Comparison of ENCODE assay signal across 9 cellular contexts in the genomic region with DNA sequence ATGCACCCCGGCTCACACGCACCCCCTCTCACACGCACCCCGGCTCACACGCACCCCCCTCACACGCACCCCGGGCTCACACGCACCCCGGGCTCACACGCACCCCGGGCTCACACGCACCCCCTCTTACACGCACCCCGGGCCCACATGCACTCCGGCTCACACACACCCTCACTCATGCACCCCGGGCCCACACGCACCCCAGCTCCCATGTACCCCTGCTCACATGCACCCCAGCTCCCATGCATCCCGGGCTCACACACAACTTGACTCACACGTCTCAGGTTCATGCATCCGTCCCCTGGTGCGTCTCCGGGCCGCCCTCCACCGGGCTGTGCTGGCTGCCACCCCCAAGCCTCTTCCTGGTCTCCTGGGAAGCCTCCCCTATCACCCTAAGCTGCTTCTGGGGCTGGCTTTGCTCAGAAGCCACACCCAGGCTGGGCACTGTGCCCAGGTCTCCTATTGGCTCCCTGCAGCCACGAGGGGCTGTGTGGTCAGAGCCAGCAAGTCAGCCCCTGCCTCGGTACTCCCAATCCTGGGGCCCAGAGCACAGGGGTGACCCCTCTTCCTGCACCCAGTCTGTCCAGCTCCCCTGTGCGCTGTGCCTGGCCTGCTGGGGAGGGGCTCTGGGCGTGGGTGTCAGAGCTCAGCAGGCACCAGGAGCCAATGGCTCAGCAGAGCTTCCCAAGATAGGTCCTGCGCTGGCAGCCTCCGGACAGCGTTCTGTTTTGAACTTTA. TPM values are rescaled to one million over a fixed set of nuclear protein-coding genes. Genes with fewer than 3 reads are reported as not detected.
DNase-seq lines count a peak whose midpoint lies in the region; ATAC-seq and FAIRE-seq lines count a peak whose summit lies in the region.
"Had no signal": no experiment of that assay in that cellular context is flagged by ENCODE, and none has a peak within 500 bp of the region (broad histone marks: within the 10 kb centered on the region; RNA-seq: fewer than 3 reads in every experiment).

No MANE protein-coding gene starts in this region.

- CTCF ChIA-PET in activated naive CD4-positive, alpha-beta T cell treated with anti-CD3 and anti-CD28 coated beads, Interleukin-2, amount 10 ng/mL, durations not matched to agents 7 days and 5 days (lab: Charles Lee) = no interaction called here

- H3K9me3 Mint-ChIP-seq in activated naive CD4-positive, alpha-beta T cell treated with anti-CD3 and anti-CD28 coated beads, Interleukin-2, amount 10 ng/mL, durations not matched to agents 7 days and 5 days = no peaks in the 10 kb centered on the region
- H3K9me3 Mint-ChIP-seq in activated T-cell treated with anti-CD3 and anti-CD28 coated beads, Interleukin-2, amount 50 U/mL, for 4 hours = no peaks in the 10 kb centered on the region
- H3K9me3 Mint-ChIP-seq: CD4-positive, CD25-positive, alpha-beta regulatory T cell had no signal

- no peak for FAIRE-seq in small intestine (lab: Jason Lieb, UNC)

- H3K27me3 ChIP-seq in small intestine (ENCODE audit: control insufficient read depth in 2 of 2, insufficient read depth in 2 of 2, low read length in 2 of 2) = no peaks in the 10 kb centered on the region

- H3K36me3 Mint-ChIP-seq in T-helper 17 cell (ENCODE audit: low read depth) = no peaks in the 10 kb centered on the region
- no peaks in the 10 kb centered on the region for H3K36me3 Mint-ChIP-seq in activated naive CD4-positive, alpha-beta T cell treated with anti-CD3 and anti-CD28 coated beads, Interleukin-2, amount 10 ng/mL, durations not matched to agents 7 days and 5 days
- H3K36me3 Mint-ChIP-seq in activated T-cell treated with anti-CD3 and anti-CD28 coated beads, Interleukin-2, amount 50 U/mL, for 4 hours (ENCODE audit: insufficient read depth) = no peaks in the 10 kb centered on the region
- H3K36me3 Mint-ChIP-seq: CD4-positive, CD25-positive, alpha-beta regulatory T cell had no signal

- WGBS in small intestine, 3 donors = 36 to 61% (median 41%) methylated on average over 20 to 31 of the region's 31 CpGs

- no peak overlapping the region for H3K4me3 ChIP-seq in small intestine (ENCODE audit: low read depth in 1 of 2, low read length in 2 of 2)

- intact Hi-C loops in head of caudate nucleus (cut with DNase I) = loop anchor here (10.0 kb wide), 1 partner anchor 195 kb away; no protein-coding TSS in a partner anchor

- ATAC-seq in T-helper 17 cell = no peak
- no peak for ATAC-seq in HG03442 (IDR thresholded peaks at IDR 0.05; ENCODE audit: unreplicated experiment)
- no peak for ATAC-seq in activated T-cell treated with anti-CD3 and anti-CD28 coated beads, Interleukin-2, amount 50 U/mL, for 4 hours

- H3K27ac Mint-ChIP-seq in T-helper 17 cell = no peak overlapping the region
- no peak overlapping the region for H3K27ac Mint-ChIP-seq in activated naive CD4-positive, alpha-beta T cell treated with anti-CD3 and anti-CD28 coated beads, Interleukin-2, amount 10 ng/mL, durations not matched to agents 7 days and 5 days
- H3K27ac Mint-ChIP-seq: CD4-positive, CD25-positive, alpha-beta regulatory T cell had no signal

- DNase-seq in NCI-H2029 (lab: John Stamatoyannopoulos, UW) = peak; percentile 77
- DNase-seq in NCI-H2029 treated with DMSO at 0.1 percent for 48 hours (lab: John Stamatoyannopoulos, UW) = no peak
- no peak for DNase-seq in T-helper 17 cell
- peak in 40 of 42 donors; percentile 33 to 89 (median 65) for DNase-seq in head of caudate nucleus
- DNase-seq in small intestine = peak; percentile 68
- DNase-seq in activated naive CD4-positive, alpha-beta T cell treated with anti-CD3 and anti-CD28 coated beads, Interleukin-2, amount 10 ng/mL, durations not matched to agents 7 days and 5 days = no peak
- DNase-seq in activated T-cell treated with anti-CD3 and anti-CD28 coated beads, Interleukin-2, amount 50 U/mL, for 4 hours = no peak
- DNase-seq: CD4-positive, CD25-positive, alpha-beta regulatory T cell had no signal

- no peaks in the 10 kb centered on the region for H3K4me1 Mint-ChIP-seq in T-helper 17 cell
- H3K4me1 Mint-ChIP-seq in activated naive CD4-positive, alpha-beta T cell treated with anti-CD3 and anti-CD28 coated beads, Interleukin-2, amount 10 ng/mL, durations not matched to agents 7 days and 5 days = no peaks in the 10 kb centered on the region
- H3K4me1 Mint-ChIP-seq in activated T-cell treated with anti-CD3 and anti-CD28 coated beads, Interleukin-2, amount 50 U/mL, for 4 hours (ENCODE audit: low read depth) = peaks cover 4% of the 10 kb centered on the region
- H3K4me1 Mint-ChIP-seq: CD4-positive, CD25-positive, alpha-beta regulatory T cell had no signal

- no peak overlapping the region for H3K27ac ChIP-seq in small intestine (ENCODE audit: low read depth in 1 of 2, low read length in 1 of 2)

- no peaks in the 10 kb centered on the region for H3K27me3 Mint-ChIP-seq in T-helper 17 cell
- no peaks in the 10 kb centered on the region for H3K27me3 Mint-ChIP-seq in activated naive CD4-positive, alpha-beta T cell treated with anti-CD3 and anti-CD28 coated beads, Interleukin-2, amount 10 ng/mL, durations not matched to agents 7 days and 5 days
- H3K27me3 Mint-ChIP-seq in activated T-cell treated with anti-CD3 and anti-CD28 coated beads, Interleukin-2, amount 50 U/mL, for 4 hours (ENCODE audit: low read depth) = no peaks in the 10 kb centered on the region

- H3K36me3 ChIP-seq in small intestine (ENCODE audit: control insufficient read depth in 2 of 2, insufficient read depth in 2 of 2, low read length in 2 of 2) = no peaks in the 10 kb centered on the region

- H3K4me3 Mint-ChIP-seq in T-helper 17 cell = peak overlapping the region; percentile 31
- H3K4me3 Mint-ChIP-seq in activated naive CD4-positive, alpha-beta T cell treated with anti-CD3 and anti-CD28 coated beads, Interleukin-2, amount 10 ng/mL, durations not matched to agents 7 days and 5 days = no peak overlapping the region
- no peak overlapping the region for H3K4me3 Mint-ChIP-seq in activated T-cell treated with anti-CD3 and anti-CD28 coated beads, Interleukin-2, amount 50 U/mL, for 4 hours
- H3K4me3 Mint-ChIP-seq: CD4-positive, CD25-positive, alpha-beta regulatory T cell had no signal

- H3K4me1 ChIP-seq in small intestine (ENCODE audit: control insufficient read depth in 2 of 2, insufficient read depth in 1 of 2, low read depth in 1 of 2, low read length in 1 of 2) = no peaks in the 10 kb centered on the region

- H3K9me3 ChIP-seq in T-helper 17 cell (ENCODE audit: control insufficient read depth, low read length, poor library complexity, severe bottlenecking) (no peaks in the 10 kb centered on the region), small intestine (ENCODE audit: control insufficient read depth, low read depth) (no peaks in the 10 kb centered on the region)

RNA-seq across cellular contexts. Expression of a gene that starts 16.9 kb away (rescaled TPM):
- 1 to 10 TPM; 2.1 to 3.0 TPM for total RNA-seq in T-helper 17 cell
- polyA plus RNA-seq in small intestine = 10 to 100 TPM in 1 of 3 donors, 1 to 10 TPM in 2; 5.1 to 53.3 (median 7.3) TPM
- 1 to 10 TPM; 4.6 to 6.0 (median 5.7) TPM for total RNA-seq in activated T-cell treated with anti-CD3 and anti-CD28 coated beads, Interleukin-2, amount 50 U/mL, for 4 hours

RNA-seq across cellular contexts. Expression of a gene that starts 17.2 kb away (rescaled TPM):
- 10 to 100 TPM; 38.5 to 40.5 TPM for total RNA-seq in T-helper 17 cell
- 100 to 1,000 TPM; 124 to 140 (median 139) TPM for polyA plus RNA-seq in small intestine
- 100 to 1,000 TPM; 167 to 183 (median 174) TPM for total RNA-seq in activated T-cell treated with anti-CD3 and anti-CD28 coated beads, Interleukin-2, amount 50 U/mL, for 4 hours

RNA-seq across cellular contexts. Expression of a gene that starts 26.8 kb away (rescaled TPM):
- 10 to 100 TPM; 54.9 to 67.3 TPM for total RNA-seq in T-helper 17 cell
- polyA plus RNA-seq in small intestine = 100 to 1,000 TPM; 187 to 359 (median 242) TPM
- 10 to 100 TPM; 33.5 to 39.2 (median 35.6) TPM for total RNA-seq in activated T-cell treated with anti-CD3 and anti-CD28 coated beads, Interleukin-2, amount 50 U/mL, for 4 hours

RNA-seq across cellular contexts. Expression of a gene that starts 31.8 kb away (rescaled TPM):
- total RNA-seq in T-helper 17 cell = 1 to 10 TPM in 1 of 2 donors, under 1 TPM in 1; 0.47 to 1.0 TPM
- 10 to 100 TPM; 47.3 to 88.8 (median 83.0) TPM for polyA plus RNA-seq in small intestine
- under 1 TPM; 0.18 to 0.30 (median 0.28) TPM for total RNA-seq in activated T-cell treated with anti-CD3 and anti-CD28 coated beads, Interleukin-2, amount 50 U/mL, for 4 hours

RNA-seq across cellular contexts. Expression of a gene that starts 40.8 kb away (rescaled TPM):
- total RNA-seq in T-helper 17 cell = 100 to 1,000 TPM; 178 to 182 TPM
- 100 to 1,000 TPM in 2 of 3 donors, 10 to 100 TPM in 1; 66.2 to 250 (median 190) TPM for polyA plus RNA-seq in small intestine
- total RNA-seq in activated T-cell treated with anti-CD3 and anti-CD28 coated beads, Interleukin-2, amount 50 U/mL, for 4 hours = 10 to 100 TPM; 55.5 to 62.4 (median 60.2) TPM

Comparison
In these comparisons a context has a peak if more than half of its experiments do, and no peak if none do; other contexts are left out.
1. DNase-seq: peak in NCI-H2029 (single experiment), head of caudate nucleus (40 of 42) and small intestine (single experiment); none in NCI-H2029 treated with DMSO at 0.1 percent for 48 hours (single experiment), T-helper 17 cell (0 of 3), activated naive CD4-positive, alpha-beta T cell treated with anti-CD3 and anti-CD28 coated beads, Interleukin-2, amount 10 ng/mL, durations not matched to agents 7 days and 5 days (single experiment) and activated T-cell treated with anti-CD3 and anti-CD28 coated beads, Interleukin-2, amount 50 U/mL, for 4 hours (single experiment).
2. RNA of a gene that starts 17.2 kb away (total RNA-seq): 167 to 183 TPM in activated T-cell treated with anti-CD3 and anti-CD28 coated beads, Interleukin-2, amount 50 U/mL, for 4 hours; 38.5 to 40.5 TPM in T-helper 17 cell; every median in the first group is over 4 times any median in the second.